In the genomic region with DNA sequence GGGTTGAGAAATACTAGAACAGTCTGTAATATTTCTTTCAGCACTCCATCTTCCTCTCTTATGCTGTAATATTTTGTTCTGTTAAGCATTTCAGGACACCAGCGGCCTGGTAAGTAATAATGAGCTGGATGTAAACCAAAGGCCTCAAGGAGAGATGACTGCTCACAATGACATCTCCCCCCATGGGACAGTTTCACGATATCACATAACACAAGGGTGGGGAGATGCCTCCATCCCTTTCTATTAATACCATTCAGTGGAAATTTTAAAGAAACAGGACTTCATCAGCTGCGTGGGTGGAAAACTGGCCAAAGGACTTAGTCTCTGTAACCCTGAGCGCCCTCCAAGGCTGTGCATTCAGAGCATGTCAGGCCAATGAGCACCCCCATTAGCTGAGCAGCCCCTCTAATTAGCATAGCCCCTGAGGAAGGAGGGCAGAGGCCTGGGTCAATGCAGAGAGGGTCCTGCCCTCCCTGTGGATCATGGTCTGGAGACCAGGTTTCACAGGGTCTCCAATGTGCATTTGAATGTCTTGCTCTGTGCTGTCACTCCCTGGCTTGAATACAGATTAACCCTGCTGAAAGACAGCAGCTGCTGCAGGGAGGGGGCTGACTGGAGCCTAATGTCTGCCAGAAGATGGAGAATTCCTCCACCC, we compare ENCODE assay signal across 16 cellular contexts.
DNase-seq lines count a peak whose midpoint lies in the region; ATAC-seq and TF ChIP-seq lines count a peak whose summit lies in the region.
"Had no signal": no experiment of that assay in that cellular context is flagged by ENCODE, and none has a peak within 500 bp of the region (broad histone marks: within the 10 kb centered on the region; RNA-seq: fewer than 3 reads in every experiment).

No MANE protein-coding gene starts in this region.

- no peaks in the 10 kb centered on the region for H3K9me3 ChIP-seq in esophagus muscularis mucosa
- H3K9me3 ChIP-seq in gastrocnemius medialis = no peaks in the 10 kb centered on the region

- no peaks in the 10 kb centered on the region for H3K4me1 Mint-ChIP-seq in T-helper 2 cell treated with Interferon-gamma antibody and Interleukin-4, amounts not matched to agents 5 μg/mL and 100 μg/mL, for 36 hours (ENCODE audit: low read depth)

- H3K4me3 Mint-ChIP-seq in T-helper 2 cell treated with Interferon-gamma antibody and Interleukin-4, amounts not matched to agents 5 μg/mL and 100 μg/mL, for 36 hours = no peak overlapping the region
- H3K4me3 Mint-ChIP-seq: CD14-positive monocyte had no signal

- TF ChIP-seq EP300 in esophagus muscularis mucosa (IDR thresholded peaks at IDR 0.05) = no peak

- ATAC-seq in gastrocnemius medialis (peak; percentile 72 to 78), HG03457 (IDR thresholded peaks at IDR 0.05; ENCODE audit: unreplicated experiment) (no peak)

- H3K27ac Mint-ChIP-seq in T-helper 2 cell treated with Interferon-gamma antibody and Interleukin-4, amounts not matched to agents 5 μg/mL and 100 μg/mL, for 36 hours = no peak overlapping the region
- H3K27ac Mint-ChIP-seq: CD14-positive monocyte had no signal

- H3K27me3 ChIP-seq in esophagus muscularis mucosa (peaks cover 0 to 5% (median 0%) of the 10 kb centered on the region in 4 donors), gastrocnemius medialis (no peaks in the 10 kb centered on the region)

- TF ChIP-seq CTCF in esophagus muscularis mucosa (IDR thresholded peaks at IDR 0.05) (no peak), gastrocnemius medialis (IDR thresholded peaks at IDR 0.05 in 4 of 5, conservative IDR thresholded peaks at IDR 0.05 in 1 of 5) (no peak)

- in situ Hi-C loops in gastrocnemius medialis (cut with MboI; ENCODE audit: low sequenced_read_pairs in 4 of 4) = no loop called here

- H3K36me3 Mint-ChIP-seq in T-helper 2 cell treated with Interferon-gamma antibody and Interleukin-4, amounts not matched to agents 5 μg/mL and 100 μg/mL, for 36 hours (ENCODE audit: low read depth) = no peaks in the 10 kb centered on the region
- H3K36me3 Mint-ChIP-seq: CD14-positive monocyte had no signal

- H3K36me3 ChIP-seq in esophagus muscularis mucosa (no peaks in the 10 kb centered on the region), gastrocnemius medialis (no peaks in the 10 kb centered on the region)

- no peaks in the 10 kb centered on the region for H3K9me3 Mint-ChIP-seq in T-helper 2 cell treated with Interferon-gamma antibody and Interleukin-4, amounts not matched to agents 5 μg/mL and 100 μg/mL, for 36 hours

- no peak for TF ChIP-seq POLR2A in esophagus muscularis mucosa (IDR thresholded peaks at IDR 0.05; ENCODE audit: low read depth)
- no peak for TF ChIP-seq POLR2A in gastrocnemius medialis (IDR thresholded peaks at IDR 0.05)

- 25% methylated on average over 4 of the region's 4 CpGs for WGBS in esophagus muscularis mucosa

- intact Hi-C loops in esophagus muscularis mucosa (cut with DNase I) (no loop called here), gastrocnemius medialis (cut with DNase I; ENCODE audit: low total_unique reads) (no loop called here)

- no peak overlapping the region for H3K4me3 ChIP-seq in esophagus muscularis mucosa
- no peak overlapping the region for H3K4me3 ChIP-seq in gastrocnemius medialis

- no peak overlapping the region for H3K27ac ChIP-seq in esophagus muscularis mucosa (replicated peaks in 1 of 4)
- H3K27ac ChIP-seq in gastrocnemius medialis = peak overlapping the region; percentile 69 to 84 (median 82)
- H3K27ac ChIP-seq: 22Rv1 had no signal

- H3K4me1 ChIP-seq in esophagus muscularis mucosa (peaks cover 4 to 13% (median 10%) of the 10 kb centered on the region in 4 donors), gastrocnemius medialis (peaks cover 0 to 30% of the 10 kb centered on the region in 2 donors)

- DNase-seq in NCI-H82 (lab: John Stamatoyannopoulos, UW) (peak; percentile 12), NCI-H82 treated with DMSO at 0.1 percent for 48 hours (lab: John Stamatoyannopoulos, UW; ENCODE audit: unreplicated experiment) (no peak), esophagus muscularis mucosa (ENCODE audit: extremely low spot score) (peak; percentile 90), myocyte (ENCODE audit: low read depth) (peak; percentile 7), gastrocnemius medialis (peak in 1 of 2 donors; percentile 21), 8988T (no peak)
- DNase-seq in T-helper 2 cell treated with Interferon-gamma antibody and Interleukin-4, amounts not matched to agents 5 μg/mL and 100 μg/mL, for 36 hours (ENCODE audit: low spot score) = no peak
- DNase-seq: DMS53, HCEC 1CT, IMR-90, Kasumi-1, NCI-H1930, NCI-H510A had no signal

- H3K27me3 Mint-ChIP-seq in T-helper 2 cell treated with Interferon-gamma antibody and Interleukin-4, amounts not matched to agents 5 μg/mL and 100 μg/mL, for 36 hours (ENCODE audit: low read depth) = peaks cover 7% of the 10 kb centered on the region

Comparison
In these comparisons a context has a peak if more than half of its experiments do, and no peak if none do; other contexts are left out.
1. DNase-seq: peak in NCI-H82 (single experiment), esophagus muscularis mucosa (single experiment) and myocyte (single experiment); none in NCI-H82 treated with DMSO at 0.1 percent for 48 hours (single experiment), 8988T (single experiment) and T-helper 2 cell treated with Interferon-gamma antibody and Interleukin-4, amounts not matched to agents 5 μg/mL and 100 μg/mL, for 36 hours (single experiment).
2. H3K27ac ChIP-seq: peak in gastrocnemius medialis (4 of 4); none in esophagus muscularis mucosa (0 of 4).